Comparison of ENCODE assay signal across 1 cellular context in genomic region chr20:48916699-48917098, GRCh38.
TF ChIP-seq lines count a peak whose summit lies in the region.

No MANE protein-coding gene starts in this region.

TF ChIP-seq in K562, 482 proteins besides CTCF, POLR2A, EP300 and RAD21 (continued from another document):
- TF ChIP-seq PKNOX1 (IDR thresholded peaks at IDR 0.05) (peak; percentile 56; the same call in 1 of the 2 replicates), CLOCK (CRISPR knock-in tag; IDR thresholded peaks at IDR 0.05; ENCODE audit: borderline replicate concordance) (no peak), PHTF2 (CRISPR knock-in tag; IDR thresholded peaks at IDR 0.05) (no peak), RCOR1 (IDR thresholded peaks at IDR 0.05; ENCODE audit: borderline replicate concordance in 1 of 2, low read depth in 2 of 2, low read length in 2 of 2) (peak in 1 of 2 experiments; percentile 56; a peak in 1 of 4 replicates), MEIS2 (IDR thresholded peaks at IDR 0.05; ENCODE audit: partially characterized antibody) (peak; percentile 88), RBM14 (IDR thresholded peaks at IDR 0.05; ENCODE audit: borderline replicate concordance, insufficient read depth, low read depth, low read length) (no peak), TEAD4 (IDR thresholded peaks at IDR 0.05; ENCODE audit: low read length) (0 out of 2 replicates have a peak, but pooled peaks have one; percentile 22), TEAD4 (CRISPR knock-in tag; IDR thresholded peaks at IDR 0.05; ENCODE audit: borderline replicate concordance) (no peak), ZFP1 (CRISPR knock-in tag; IDR thresholded peaks at IDR 0.05) (no peak), ZNF766 (CRISPR knock-in tag; conservative IDR thresholded peaks at IDR 0.05) (no peak)
TF ChIP-seq in K562: peak in this region for 11.
